Comparison of ENCODE assay signal across 22 cellular contexts in the genomic region with DNA sequence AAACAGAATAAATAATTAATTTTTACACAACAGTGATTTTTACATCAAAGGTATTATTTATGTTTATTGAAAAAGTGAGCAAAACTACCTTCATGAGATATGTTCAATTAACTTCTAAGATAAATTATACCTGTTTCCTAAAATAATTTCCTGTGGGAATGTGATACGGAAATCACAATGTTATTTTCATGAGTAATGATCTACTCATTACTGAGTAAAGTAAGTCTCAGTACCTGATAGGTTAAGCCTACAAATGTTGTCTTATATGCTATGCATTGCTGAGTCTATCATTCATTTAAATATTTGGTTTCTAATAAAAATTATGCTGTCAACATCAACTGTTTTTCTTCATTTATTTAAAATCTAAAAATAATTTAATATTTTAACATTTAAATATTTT.
"Had no signal": no experiment of that assay in that cellular context is flagged by ENCODE, and none has a peak within 500 bp of the region (broad histone marks: within the 10 kb centered on the region; RNA-seq: fewer than 3 reads in every experiment).

No MANE protein-coding gene starts in this region.

- H3K27ac ChIP-seq: epithelial cell of prostate, heart right ventricle, left lung, neural progenitor cell, parathyroid adenoma, right lobe of liver, testis, tibial artery had no signal

- DNase-seq: cortex of kidney; effector memory CD8-positive, alpha-beta T cell; foreskin fibroblast; glutamatergic neuron; heart right ventricle; hippocampal formation; left cardiac atrium; left lung; mesendoderm; midbrain; naive thymus-derived CD4-positive, alpha-beta T cell; right lobe of liver; stimulated activated CD4-positive, alpha-beta T cell treated with anti-CD3 and anti-CD28 coated beads, Interleukin-2, amount 100 ng/mL, for 24 hours; stimulated activated CD4-positive, alpha-beta T cell treated with anti-CD3 and anti-CD28 coated beads, Interleukin-4, amount 100 ng/mL, for 4 hours; stimulated activated naive CD8-positive, alpha-beta T cell treated with anti-CD3 and anti-CD28 coated beads, Interleukin-15, Interleukin-2, amounts not matched to agents 100 U/mL and 50 U/mL, for 24 hours; substantia nigra; testis; tibial artery had no signal

- H3K4me3 ChIP-seq: heart right ventricle, left lung, neural progenitor cell, right lobe of liver, smooth muscle cell, testis, tibial artery had no signal
